ENCODE assay signal across 8 cellular contexts in the genomic region with DNA sequence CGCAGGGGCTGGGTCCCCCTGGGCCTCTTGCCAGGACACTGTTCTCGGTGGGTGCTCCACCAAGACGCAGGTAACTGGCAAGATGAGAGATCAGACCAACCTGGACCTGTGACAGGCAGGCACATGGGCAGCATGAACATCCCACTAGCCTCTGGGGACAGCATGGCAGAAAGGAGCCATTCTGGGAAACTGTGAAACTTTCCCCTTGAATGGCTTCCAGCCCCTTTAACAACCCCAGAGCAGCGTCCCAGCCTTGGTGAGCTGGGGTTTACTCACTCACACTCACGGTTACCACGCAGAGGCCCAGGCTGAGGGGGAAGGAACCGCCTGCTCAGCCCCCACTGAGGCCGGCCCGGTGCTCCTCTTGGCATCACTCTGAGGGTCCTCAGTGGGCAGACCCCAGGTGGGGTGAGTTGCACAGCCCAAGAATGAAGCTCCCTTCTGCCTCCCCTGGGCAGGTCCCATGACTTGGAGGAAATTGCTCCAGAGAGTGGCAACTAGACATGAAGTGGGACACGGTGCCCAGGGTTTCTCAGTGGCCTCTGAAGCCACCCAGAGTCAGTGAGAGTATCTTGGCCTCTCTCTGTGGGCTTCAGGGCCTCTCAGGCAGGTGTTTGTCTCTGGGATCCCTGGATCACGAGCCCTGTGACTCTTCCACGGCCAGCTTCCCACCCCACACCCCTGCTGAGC. TPM values are rescaled to one million over a fixed set of nuclear protein-coding genes. Genes with fewer than 3 reads are reported as not detected.
DNase-seq lines count a peak whose midpoint lies in the region; ATAC-seq and TF ChIP-seq lines count a peak whose summit lies in the region.

No MANE protein-coding gene starts in this region.

- ATAC-seq in GM18873 (IDR thresholded peaks at IDR 0.05; ENCODE audit: low FRiP score, unreplicated experiment) (peak; percentile 38), GM21786 (IDR thresholded peaks at IDR 0.05; ENCODE audit: unreplicated experiment) (peak; percentile 48)

- H3K9me3 Mint-ChIP-seq in nephron, result no peaks in the 10 kb centered on the region

- peak overlapping the region; percentile 75 to 97 (median 85) for H3K27ac Mint-ChIP-seq in nephron

- H3K27me3 Mint-ChIP-seq in nephron (ENCODE audit: low read depth), result peaks cover 7% of the 10 kb centered on the region

- DNase-seq in M059J (ENCODE audit: low read depth), result peak; percentile 44
- no peak for DNase-seq in NCI-H1105 treated with DMSO at 0.1 percent for 48 hours (lab: John Stamatoyannopoulos, UW)
- no peak for DNase-seq in epidermal melanocyte (ENCODE audit: insufficient read length, low spot score)
- no peak for DNase-seq in NCI-H69 (lab: John Stamatoyannopoulos, UW)
- DNase-seq in NCI-H345 treated with DMSO at 0.1 percent for 48 hours (lab: John Stamatoyannopoulos, UW; ENCODE audit: unreplicated experiment), result no peak

- H3K4me3 Mint-ChIP-seq in nephron, result no peak overlapping the region

- TF ChIP-seq CTCF in nephron (IDR thresholded peaks at IDR 0.05; ENCODE audit: unreplicated experiment in 3 of 3), result no peak

- peaks cover 78% of the 10 kb centered on the region for H3K4me1 Mint-ChIP-seq in nephron

- H3K36me3 Mint-ChIP-seq in nephron (ENCODE audit: low read depth), result no peaks in the 10 kb centered on the region

RNA-seq across cellular contexts. Expression of a gene that starts 15.2 kb away (rescaled TPM):
- total RNA-seq in M059J (2014; rRNA removed; shearing (Covaris generic)), result 236 and 307 TPM in 2 replicates

RNA-seq across cellular contexts. Expression of a gene that starts 54.5 kb away (rescaled TPM):
- 5.4 and 12.1 TPM in 2 replicates for total RNA-seq in M059J (2014; rRNA removed; shearing (Covaris generic))
